Comparison of ENCODE assay signal across 11 cellular contexts in genomic region chr11:113873241-113873626, GRCh38. TPM values are rescaled to one million over a fixed set of nuclear protein-coding genes. Genes with fewer than 3 reads are reported as not detected.
DNase-seq lines count a peak whose midpoint lies in the region; ATAC-seq and TF ChIP-seq lines count a peak whose summit lies in the region.
"Had no signal": no experiment of that assay in that cellular context is flagged by ENCODE, and none has a peak within 500 bp of the region (broad histone marks: within the 10 kb centered on the region; RNA-seq: fewer than 3 reads in every experiment).

No MANE protein-coding gene starts in this region.

- H2BK15ac ChIP-seq in neuronal stem cell (ENCODE audit: low read length): no peak overlapping the region

- no peak overlapping the region for H2AK5ac ChIP-seq in neuronal stem cell (ENCODE audit: low read depth, low read length)

- H3K27ac Mint-ChIP-seq in Calu3 (ENCODE audit: unreplicated experiment): no peak overlapping the region
- peak overlapping the region in 3 of 6 donors; percentile 24 to 61 (median 26) for H3K27ac Mint-ChIP-seq in naive B cell

- H2BK5ac ChIP-seq in neuronal stem cell (ENCODE audit: low read length): no peak overlapping the region

- no peaks in the 10 kb centered on the region for H3K79me1 ChIP-seq in neuronal stem cell (ENCODE audit: low read depth, low read length)

- H3K4me3 ChIP-seq in dorsolateral prefrontal cortex: peak overlapping the region in 54 of 59 donors; percentile 2 to 97 (median 79)
- H3K4me3 ChIP-seq in neuronal stem cell (ENCODE audit: low read length in 2 of 2): peak overlapping the region in 1 of 2 donors; percentile 17
- peak overlapping the region in 1 of 4 donors; percentile 82 for H3K4me3 ChIP-seq in esophagus squamous epithelium

- no peak overlapping the region for H3K23ac ChIP-seq in neuronal stem cell (ENCODE audit: low read depth, low read length, poor library complexity)

- H4K8ac ChIP-seq in neuronal stem cell (ENCODE audit: low read depth, low read length): no peak overlapping the region

- no peaks in the 10 kb centered on the region for H3K27me3 ChIP-seq in dorsolateral prefrontal cortex
- peaks cover 0 to 4% (median 0%) of the 10 kb centered on the region in 3 experiments for H3K27me3 ChIP-seq in neuronal stem cell (ENCODE audit: control insufficient read depth in 3 of 3, insufficient read depth in 3 of 3, low read depth in 1 of 3, low read length in 3 of 3)
- H3K27me3 ChIP-seq in esophagus squamous epithelium: no peaks in the 10 kb centered on the region
- H3K27me3 ChIP-seq: testis had no signal

- H3K4me1 Mint-ChIP-seq in Calu3 (ENCODE audit: low read depth, unreplicated experiment): no peaks in the 10 kb centered on the region
- H3K4me1 Mint-ChIP-seq in naive B cell: peaks cover 51 to 85% (median 66%) of the 10 kb centered on the region in 3 donors

- H3K36me3 ChIP-seq in neuronal stem cell (replicated peaks in 1 of 2; ENCODE audit: control insufficient read depth in 2 of 2, insufficient read depth in 2 of 2, low read length in 2 of 2) (peaks cover 0 to 27% of the 10 kb centered on the region in 2 donors), esophagus squamous epithelium (no peaks in the 10 kb centered on the region)

- no peak overlapping the region for H2AFZ ChIP-seq in neuronal stem cell (ENCODE audit: low read length)

- no peak overlapping the region for H2BK12ac ChIP-seq in neuronal stem cell (ENCODE audit: low read length)

- H3K9ac ChIP-seq in neuronal stem cell (ENCODE audit: low read depth, low read length, poor library complexity): no peak overlapping the region

- no CpG with 5 or more reads among the region's 5 CpGs for WGBS in neuronal stem cell (ENCODE audit: extremely low coverage in 2 of 2, insufficient read length in 2 of 2, insufficient replicate concordance in 1 of 2), 2 donors
- WGBS in esophagus squamous epithelium, 2 donors: 44 to 48% methylated on average over 5 of the region's 5 CpGs

- no peak for ATAC-seq in naive B cell (ENCODE audit: low read depth in 2 of 2)

- TF ChIP-seq POLR2A in esophagus squamous epithelium (IDR thresholded peaks at IDR 0.05): no peak

- H3K9me3 Mint-ChIP-seq in Calu3 (ENCODE audit: low read depth, unreplicated experiment) (no peaks in the 10 kb centered on the region), naive B cell (peaks cover 0 to 4% (median 1%) of the 10 kb centered on the region in 7 donors)

- H3K27ac ChIP-seq in dorsolateral prefrontal cortex: peak overlapping the region in 17 of 59 donors; percentile 1 to 64 (median 26)
- no peak overlapping the region for H3K27ac ChIP-seq in neuronal stem cell (replicated peaks; ENCODE audit: low read length)
- no peak overlapping the region for H3K27ac ChIP-seq in esophagus squamous epithelium
- H3K27ac ChIP-seq: testis had no signal

- CTCF ChIA-PET in Calu3 (lab: Charles Lee): no interaction called here

- H3K4me1 ChIP-seq in neuronal stem cell (ENCODE audit: control insufficient read depth in 2 of 2, insufficient read depth in 1 of 2, low read depth in 1 of 2, low read length in 2 of 2) (peaks cover 12 to 17% of the 10 kb centered on the region in 2 donors), esophagus squamous epithelium (peaks cover 4 to 42% (median 18%) of the 10 kb centered on the region in 3 donors)

- H3K27me3 Mint-ChIP-seq in Calu3 (ENCODE audit: unreplicated experiment): no peaks in the 10 kb centered on the region
- no peaks in the 10 kb centered on the region for H3K27me3 Mint-ChIP-seq in naive B cell

- H3K18ac ChIP-seq in neuronal stem cell (ENCODE audit: low read length): no peak overlapping the region

- intact Hi-C loops in Calu3 (cut with micrococcal nuclease; ENCODE audit: unreplicated experiment): no loop called here
- intact Hi-C loops in dorsolateral prefrontal cortex (cut with DNase I): loop anchor here (10.0 kb wide), 2 partner anchors 98 to 558 kb away; partner anchors contain the start of genes CLDN25 (in 2 of the 2), ZW10 (in 2 of the 2) and TTC12 (in 1 of the 2)
- intact Hi-C loops in esophagus squamous epithelium (cut with DNase I): no loop called here

- H3K36me3 Mint-ChIP-seq in Calu3 (ENCODE audit: insufficient read depth, unreplicated experiment) (peaks cover 20% of the 10 kb centered on the region), naive B cell (no peaks in the 10 kb centered on the region)

- DNase-seq in Calu3 (no peak), NCI-H526 treated with DMSO at 0.1 percent for 48 hours (lab: John Stamatoyannopoulos, UW) (peak; percentile 57), dorsolateral prefrontal cortex (peak in 1 of 10 donors; percentile 66), naive B cell (no peak), neuronal stem cell (ENCODE audit: low spot score) (no peak), esophagus squamous epithelium (lab: John Stamatoyannopoulos, UW) (no peak), NCI-H1930 (lab: John Stamatoyannopoulos, UW) (no peak)
- no peak for DNase-seq in stimulated activated CD4-positive, alpha-beta T cell treated with anti-CD3 and anti-CD28 coated beads, Interleukin-1b, Interleukin-23, amount 100 ng/mL, for 48 hours
- DNase-seq: effector CD4-positive, alpha-beta T cell; HCEC 1CT; testis had no signal

- no peak overlapping the region for H3K14ac ChIP-seq in neuronal stem cell (ENCODE audit: low read length)

- H2BK120ac ChIP-seq in neuronal stem cell (ENCODE audit: low read depth, low read length): no peak overlapping the region

- H3K9me3 ChIP-seq in neuronal stem cell (replicated peaks in 1 of 2; ENCODE audit: control insufficient read depth in 2 of 2, insufficient read depth in 1 of 2, low read depth in 1 of 2, low read length in 2 of 2): no peaks in the 10 kb centered on the region
- H3K9me3 ChIP-seq in esophagus squamous epithelium: no peaks in the 10 kb centered on the region
- H3K9me3 ChIP-seq: testis had no signal

- H3K4me3 Mint-ChIP-seq in Calu3 (ENCODE audit: low read depth, unreplicated experiment) (peak overlapping the region; percentile 28), naive B cell (peak overlapping the region; percentile 70 to 95 (median 90))

- no peak for TF ChIP-seq CTCF in Calu3 (IDR thresholded peaks at IDR 0.05; ENCODE audit: unreplicated experiment)
- TF ChIP-seq CTCF in dorsolateral prefrontal cortex (IDR thresholded peaks at IDR 0.05 in 54 of 56, conservative IDR thresholded peaks at IDR 0.05 in 2 of 56; ENCODE audit: low read depth in 1 of 56, partially characterized antibody in 56 of 56): no peak
- TF ChIP-seq CTCF in esophagus squamous epithelium (IDR thresholded peaks at IDR 0.05): no peak

- no peak overlapping the region for H4K91ac ChIP-seq in neuronal stem cell (ENCODE audit: low read depth, low read length, poor library complexity)

- no peak overlapping the region for H3K4me2 ChIP-seq in neuronal stem cell (ENCODE audit: insufficient read depth, low read length, poor library complexity, severe bottlenecking)

- no TSS peak for BruUV-seq in Calu3 (replicated peaks; lab: Mats Ljungman, UMichigan)

- no peak overlapping the region for H3K4ac ChIP-seq in neuronal stem cell (ENCODE audit: low read length)

RNA-seq across cellular contexts. Expression of gene USP28, which starts 2.1 kb away (rescaled TPM):
- total RNA-seq in Calu3 (2022) (20.0 and 22.8 TPM in 2 replicates), dorsolateral prefrontal cortex (10 to 100 TPM; 20.2 to 57.1 (median 38.9) TPM), esophagus squamous epithelium (10 to 100 TPM; 11.4 to 38.6 (median 16.0) TPM)
- 100 to 1,000 TPM in 4 of 6 donors, 10 to 100 TPM in 2; 64.6 to 132 (median 109) TPM for polyA plus RNA-seq in naive B cell (ENCODE audit: low read depth in 6 of 6)
- polyA plus RNA-seq in neuronal stem cell (2013, experiment 1 of 2): 16.2 TPM
- 16.8 TPM for polyA plus RNA-seq in neuronal stem cell (2013, experiment 2 of 2)

RNA-seq across cellular contexts. Expression of gene HTR3B, which starts 31.4 kb away (rescaled TPM):
- total RNA-seq in Calu3 (2022) (not detected in 2 replicates), dorsolateral prefrontal cortex (10 to 100 TPM in 44 of 120 experiments, 1 to 10 TPM in 76; 2.4 to 20.4 (median 8.2) TPM), esophagus squamous epithelium (under 1 TPM in 3 of 4 donors, not detected in 1; 0.15 to 0.64 (median 0.19) TPM)
- polyA plus RNA-seq in naive B cell (ENCODE audit: low read depth in 6 of 6): not detected
- not detected for polyA plus RNA-seq in neuronal stem cell (2013, experiment 1 of 2)
- polyA plus RNA-seq in neuronal stem cell (2013, experiment 2 of 2): not detected

Comparison
In these comparisons a context has a peak if more than half of its experiments do, and no peak if none do; other contexts are left out.
1. intact Hi-C loops: an anchor here in dorsolateral prefrontal cortex (10.0 kb wide); none called in Calu3 and esophagus squamous epithelium.